8 cellular contexts compared by ENCODE assay signal in the genomic region with DNA sequence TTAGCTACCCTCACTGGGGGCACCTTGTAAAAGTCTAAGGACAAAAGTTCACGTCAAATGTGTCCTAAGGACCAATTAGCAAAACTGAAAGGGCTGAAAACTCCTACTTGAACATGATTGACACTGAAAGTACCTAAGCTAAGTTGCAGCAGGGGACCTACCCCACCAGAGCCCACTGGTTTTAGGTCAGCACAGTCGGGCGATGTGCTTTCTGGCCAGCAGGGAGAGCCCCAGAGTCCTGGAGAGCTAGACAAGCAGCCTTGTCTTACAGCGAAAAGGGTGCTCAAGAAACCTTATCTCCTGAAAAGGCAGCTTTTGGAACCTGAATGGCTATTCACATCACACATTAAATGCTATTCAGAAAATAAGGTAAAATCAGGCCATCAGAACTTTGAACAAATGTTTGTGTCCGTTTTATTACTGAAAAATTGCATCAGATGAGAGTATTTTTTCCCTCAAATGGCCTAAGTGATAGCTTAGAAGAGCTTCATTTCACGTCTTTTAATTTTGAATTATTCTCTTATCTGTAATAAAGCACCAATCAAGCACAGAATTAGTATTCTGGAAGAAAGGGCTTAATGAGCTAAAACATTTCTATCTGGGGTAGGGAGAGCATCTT. TPM values are rescaled to one million over a fixed set of nuclear protein-coding genes. Genes with fewer than 3 reads are reported as not detected.
DNase-seq lines count a peak whose midpoint lies in the region; ATAC-seq, FAIRE-seq and TF ChIP-seq lines count a peak whose summit lies in the region.

No MANE protein-coding gene starts in this region.

- in situ Hi-C loops in SK-MEL-5 (cut with HindIII; ENCODE audit: low pct_unique_long_range_greater_than_20kb, low sequenced_read_pairs) = no loop called here

- H3K9me3 ChIP-seq in kidney (ENCODE audit: control insufficient read depth in 1 of 2, low read length in 2 of 2) = peaks cover 5 to 17% of the 10 kb centered on the region in 2 donors

- H3K27ac Mint-ChIP-seq in activated naive CD8-positive, alpha-beta T cell treated with anti-CD3 and anti-CD28 coated beads, Interleukin-2, amount 10 ng/mL, durations not matched to agents 7 days and 5 days = no peak overlapping the region

- FAIRE-seq in kidney (lab: Jason Lieb, UNC) = no peak

- peak; percentile 66 for ATAC-seq in HG02678 (IDR thresholded peaks at IDR 0.05; ENCODE audit: unreplicated experiment)
- ATAC-seq in activated naive CD8-positive, alpha-beta T cell treated with anti-CD3 and anti-CD28 coated beads, Interleukin-2, amount 10 ng/mL, durations not matched to agents 7 days and 5 days (ENCODE audit: low read depth) = peak; percentile 64

- no peak overlapping the region for H3K4me3 ChIP-seq in kidney (ENCODE audit: low read length in 2 of 2)

- H3K4me3 Mint-ChIP-seq in activated naive CD8-positive, alpha-beta T cell treated with anti-CD3 and anti-CD28 coated beads, Interleukin-2, amount 10 ng/mL, durations not matched to agents 7 days and 5 days = no peak overlapping the region

- H3K9me3 Mint-ChIP-seq in activated naive CD8-positive, alpha-beta T cell treated with anti-CD3 and anti-CD28 coated beads, Interleukin-2, amount 10 ng/mL, durations not matched to agents 7 days and 5 days = peaks cover 19% of the 10 kb centered on the region

- no peaks in the 10 kb centered on the region for H3K4me1 ChIP-seq in kidney (ENCODE audit: control insufficient read depth in 1 of 2, insufficient read depth in 1 of 2, low read depth in 1 of 2, low read length in 2 of 2)

- TF ChIP-seq CTCF in kidney (IDR thresholded peaks at IDR 0.05; ENCODE audit: borderline replicate concordance, extremely low read depth, insufficient read depth) = no peak

- H3K27ac ChIP-seq in kidney (ENCODE audit: low read depth in 2 of 2, low read length in 2 of 2) = no peak overlapping the region

- H3K36me3 Mint-ChIP-seq in activated naive CD8-positive, alpha-beta T cell treated with anti-CD3 and anti-CD28 coated beads, Interleukin-2, amount 10 ng/mL, durations not matched to agents 7 days and 5 days = peaks cover 14% of the 10 kb centered on the region

- H3K4me1 Mint-ChIP-seq in activated naive CD8-positive, alpha-beta T cell treated with anti-CD3 and anti-CD28 coated beads, Interleukin-2, amount 10 ng/mL, durations not matched to agents 7 days and 5 days = peaks cover 32% of the 10 kb centered on the region

- H3K36me3 ChIP-seq in kidney (ENCODE audit: control insufficient read depth in 1 of 2, insufficient read depth in 2 of 2, low read length in 2 of 2) = no peaks in the 10 kb centered on the region

- no peaks in the 10 kb centered on the region for H3K27me3 Mint-ChIP-seq in activated naive CD8-positive, alpha-beta T cell treated with anti-CD3 and anti-CD28 coated beads, Interleukin-2, amount 10 ng/mL, durations not matched to agents 7 days and 5 days

- H3K9ac ChIP-seq in kidney (ENCODE audit: low read length in 2 of 2) = no peak overlapping the region

- intact Hi-C loops in kidney (cut with DNase I) = no loop called here

- POLR2A ChIA-PET in activated naive CD8-positive, alpha-beta T cell treated with anti-CD3 and anti-CD28 coated beads, Interleukin-2, amount 10 ng/mL, durations not matched to agents 7 days and 5 days (lab: Charles Lee) = interaction anchor here (0.8 to 2.3 kb wide), 3 partner anchors 9 to 33 kb away, joined by 3 to 12 read pairs (median 4); no protein-coding TSS in a partner anchor

- peak; percentile 34 for DNase-seq in EL
- peak; percentile 63 for DNase-seq in SK-MEL-5 (ENCODE audit: low read depth, low spot score)
- DNase-seq in activated naive CD8-positive, alpha-beta T cell treated with anti-CD3 and anti-CD28 coated beads, Interleukin-2, amount 10 ng/mL, durations not matched to agents 7 days and 5 days = peak; percentile 57
- peak; percentile 37 for DNase-seq in myocyte (ENCODE audit: low read depth)
- DNase-seq in NCI-H187 treated with DMSO at 0.1 percent for 48 hours (lab: John Stamatoyannopoulos, UW) = no peak
- DNase-seq in kidney = no peak
- no peak for DNase-seq in NCI-H2107 (lab: John Stamatoyannopoulos, UW)

RNA-seq across cellular contexts. Expression of a gene that starts 52.2 kb away (rescaled TPM):
- total RNA-seq in SK-MEL-5 (2014; rRNA removed; shearing (Covaris generic)) = 11.7 and 21.6 TPM in 2 replicates
- 20.2 and 31.1 TPM in 2 replicates for polyA plus RNA-seq in SK-MEL-5 (2015; cell fraction: cytosol; rRNA removed)
- polyA plus RNA-seq in SK-MEL-5 (2015; cell fraction: nucleus; rRNA removed) = 16.4 and 31.8 TPM in 2 replicates
- 100 to 1,000 TPM; 256 to 280 TPM for total RNA-seq in activated naive CD8-positive, alpha-beta T cell treated with anti-CD3 and anti-CD28 coated beads, Interleukin-2, amount 10 ng/mL, durations not matched to agents 7 days and 5 days
- total RNA-seq in myocyte (0.29 and 3.2 TPM in 2 replicates), kidney (2.4 TPM)
- 0.13 TPM for polyA plus RNA-seq in myocyte (2012)
- polyA plus RNA-seq in kidney (ENCODE audit: insufficient read depth, low read depth, low replicate concordance) = 0.04 TPM

Comparison
In these comparisons a context has a peak if more than half of its experiments do, and no peak if none do; other contexts are left out.
1. DNase-seq: peak in EL (single experiment), SK-MEL-5 (single experiment), activated naive CD8-positive, alpha-beta T cell treated with anti-CD3 and anti-CD28 coated beads, Interleukin-2, amount 10 ng/mL, durations not matched to agents 7 days and 5 days (single experiment) and myocyte (single experiment); none in NCI-H187 treated with DMSO at 0.1 percent for 48 hours (single experiment), kidney (single experiment) and NCI-H2107 (single experiment).
2. RNA of a gene that starts 52.2 kb away (total RNA-seq): 256 to 280 TPM in activated naive CD8-positive, alpha-beta T cell treated with anti-CD3 and anti-CD28 coated beads, Interleukin-2, amount 10 ng/mL, durations not matched to agents 7 days and 5 days; 11.7 to 21.6 TPM in SK-MEL-5, 2.4 TPM in kidney (single experiment) and 0.29 to 3.2 TPM in myocyte; every median in the first group is over 10 times any median in the second.